15 cellular contexts compared by ENCODE assay signal in the genomic region with DNA sequence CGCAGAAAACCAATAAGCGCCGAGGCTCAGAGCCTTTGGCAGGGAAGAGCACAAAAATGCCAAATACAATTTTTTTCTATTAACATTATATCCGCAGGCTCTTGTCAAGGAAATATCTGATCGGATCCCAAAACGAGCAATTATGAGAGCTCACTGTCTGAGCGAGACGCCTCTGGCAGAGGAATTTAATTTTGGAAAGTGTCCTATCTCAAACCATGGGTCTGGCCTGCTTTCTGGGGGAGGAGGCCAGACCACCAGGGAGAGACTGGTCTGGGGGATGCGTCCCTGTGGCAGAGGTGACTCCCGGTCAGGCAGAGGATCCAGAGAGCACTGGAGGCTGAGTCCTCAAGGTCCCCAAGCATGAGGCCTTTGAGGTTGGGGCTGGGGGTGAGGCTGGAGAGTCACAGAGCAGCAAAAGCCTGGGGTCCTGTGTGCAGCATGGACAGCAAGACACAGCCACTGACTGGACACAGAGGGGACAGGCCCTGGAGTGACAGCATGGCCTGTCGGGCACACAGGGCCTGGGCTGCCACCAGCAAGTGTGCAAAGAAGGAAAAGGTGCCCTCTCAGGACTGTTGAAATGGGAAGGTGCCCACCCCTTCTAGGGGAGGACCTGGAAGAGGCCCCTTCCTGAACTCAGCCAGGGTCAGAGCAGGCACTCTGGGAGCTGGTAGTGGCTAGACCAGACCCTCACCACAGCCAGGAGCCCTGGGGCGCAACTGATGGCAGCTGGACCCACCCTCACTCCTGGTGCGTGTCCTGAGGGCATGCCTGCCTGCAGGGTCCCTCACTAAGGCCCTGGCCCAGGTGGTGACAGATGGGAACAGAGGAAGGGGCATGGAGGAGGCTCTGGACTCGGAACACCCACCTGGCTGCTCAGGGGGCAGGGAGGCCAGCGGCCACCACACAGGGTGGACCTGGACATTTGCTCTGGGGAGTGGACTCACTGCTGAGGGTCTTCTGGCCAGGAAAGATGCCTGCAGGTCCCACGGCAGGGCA.
DNase-seq lines count a peak whose midpoint lies in the region; ATAC-seq and TF ChIP-seq lines count a peak whose summit lies in the region.
"Had no signal": no experiment of that assay in that cellular context is flagged by ENCODE, and none has a peak within 500 bp of the region (broad histone marks: within the 10 kb centered on the region; RNA-seq: fewer than 3 reads in every experiment).

No MANE protein-coding gene starts in this region.

- ATAC-seq in Right ventricle myocardium superior (ENCODE audit: poor library complexity) (no peak), right cardiac atrium (no peak), GM19455 (IDR thresholded peaks at IDR 0.05; ENCODE audit: unreplicated experiment) (no peak)
- ATAC-seq: PC-3 had no signal

- H3K4me1 Mint-ChIP-seq in endodermal cell: no peaks in the 10 kb centered on the region
- peaks cover 66% of the 10 kb centered on the region for H3K4me1 Mint-ChIP-seq in neural crest cell

- no peak overlapping the region for H3K9ac ChIP-seq in endodermal cell (ENCODE audit: extremely low read depth, low read length, poor library complexity, severe bottlenecking)

- H3K27ac ChIP-seq in right cardiac atrium (ENCODE audit: low read length): no peak overlapping the region
- no peak overlapping the region for H3K27ac ChIP-seq in endodermal cell (ENCODE audit: low read depth, low read length)
- H3K27ac ChIP-seq in testis: no peak overlapping the region
- H3K27ac ChIP-seq: C4-2B had no signal

- H3K27me3 Mint-ChIP-seq in endodermal cell (ENCODE audit: insufficient read depth) (peaks cover 10% of the 10 kb centered on the region), neural crest cell (ENCODE audit: low read depth) (peaks cover 45% of the 10 kb centered on the region)

- WGBS in right cardiac atrium: 69% methylated on average over 16 of the region's 16 CpGs
- 92 to 96% methylated on average over 9 to 16 of the region's 16 CpGs for WGBS in endodermal cell (ENCODE audit: insufficient coverage in 1 of 2, insufficient read length in 1 of 2), 2 experiments
- 54 to 63% methylated on average over 12 to 16 of the region's 16 CpGs for WGBS in testis, 2 donors

- H3K36me3 ChIP-seq in endodermal cell (ENCODE audit: control insufficient read depth, insufficient read depth, low read length) (no peaks in the 10 kb centered on the region), testis (ENCODE audit: low read depth, missing control alignments) (no peaks in the 10 kb centered on the region)
- H3K36me3 ChIP-seq: MG63 had no signal

- H3K4me3 ChIP-seq in right cardiac atrium (ENCODE audit: low read length): no peak overlapping the region
- H3K4me3 ChIP-seq in endodermal cell (ENCODE audit: low read length): no peak overlapping the region
- no peak overlapping the region for H3K4me3 ChIP-seq in testis
- H3K4me3 ChIP-seq: MG63 had no signal

- TF ChIP-seq CTCF in endodermal cell (conservative IDR thresholded peaks at IDR 0.05) (no peak), neural crest cell (conservative IDR thresholded peaks at IDR 0.05) (no peak), testis (IDR thresholded peaks at IDR 0.05) (no peak)

- no peak for TF ChIP-seq POLR2A in testis (IDR thresholded peaks at IDR 0.05)

- H3K4me3 Mint-ChIP-seq in endodermal cell: no peak overlapping the region
- H3K4me3 Mint-ChIP-seq in neural crest cell: peak overlapping the region; percentile 26

- no peak overlapping the region for H3K27ac Mint-ChIP-seq in endodermal cell
- peak overlapping the region; percentile 62 for H3K27ac Mint-ChIP-seq in neural crest cell (ENCODE audit: unreplicated experiment)

- H3K9me3 ChIP-seq in right cardiac atrium (ENCODE audit: control insufficient read depth, low read length): no peaks in the 10 kb centered on the region
- H3K9me3 ChIP-seq in endodermal cell (ENCODE audit: control insufficient read depth, low read length): no peaks in the 10 kb centered on the region
- no peaks in the 10 kb centered on the region for H3K9me3 ChIP-seq in testis
- H3K9me3 ChIP-seq: MG63 had no signal

- intact Hi-C loops in Right ventricle myocardium superior (cut with DNase I): no loop called here
- intact Hi-C loops in right cardiac atrium (cut with DNase I): no loop called here
- intact Hi-C loops in testis (cut with DNase I; ENCODE audit: low total_unique reads): no loop called here

- DNase-seq in Right ventricle myocardium superior (peak; percentile 37), right cardiac atrium (no peak), endodermal cell (peak; percentile 36), neural crest cell (ENCODE audit: low read depth, low spot score) (no peak), testis (peak; percentile 14), cerebellum (ENCODE audit: low spot score) (no peak), inferior parietal cortex (ENCODE audit: extremely low spot score) (no peak)
- DNase-seq: H7, MG63, NCI-H1092 treated with DMSO at 0.1 percent for 48 hours, NCI-H187, NCI-H446, PC-3 had no signal

- H3K9me3 Mint-ChIP-seq in endodermal cell (no peaks in the 10 kb centered on the region), neural crest cell (no peaks in the 10 kb centered on the region)

- H3K27me3 ChIP-seq in right cardiac atrium (ENCODE audit: control insufficient read depth, insufficient read depth) (no peaks in the 10 kb centered on the region), endodermal cell (ENCODE audit: control insufficient read depth, insufficient read depth, low read length, poor library complexity, severe bottlenecking) (no peaks in the 10 kb centered on the region), testis (no peaks in the 10 kb centered on the region)
- H3K27me3 ChIP-seq: MG63 had no signal

- no peaks in the 10 kb centered on the region for H3K36me3 Mint-ChIP-seq in endodermal cell (ENCODE audit: low read depth)
- H3K36me3 Mint-ChIP-seq in neural crest cell (ENCODE audit: low read depth): no peaks in the 10 kb centered on the region

- H3K4me1 ChIP-seq in right cardiac atrium (ENCODE audit: control insufficient read depth, insufficient read depth, low read length) (no peaks in the 10 kb centered on the region), endodermal cell (ENCODE audit: control insufficient read depth, insufficient read depth, low read length) (no peaks in the 10 kb centered on the region), testis (peaks cover 27% of the 10 kb centered on the region)

Comparison
In these comparisons a context has a peak if more than half of its experiments do, and no peak if none do; other contexts are left out.
1. DNase-seq: peak in Right ventricle myocardium superior (single experiment), endodermal cell (single experiment) and testis (single experiment); none in right cardiac atrium (0 of 3), neural crest cell (single experiment), cerebellum (single experiment) and inferior parietal cortex (single experiment).